In genomic region chr11:126343051-126343450, GRCh38 we compare ENCODE assay signal across 26 cellular contexts. TPM values are rescaled to one million over a fixed set of nuclear protein-coding genes. Genes with fewer than 3 reads are reported as not detected.
DNase-seq lines count a peak whose midpoint lies in the region; ATAC-seq, FAIRE-seq and TF ChIP-seq lines count a peak whose summit lies in the region.
"Had no signal": no experiment of that assay in that cellular context is flagged by ENCODE, and none has a peak within 500 bp of the region (broad histone marks: within the 10 kb centered on the region; RNA-seq: fewer than 3 reads in every experiment).

No MANE protein-coding gene starts in this region.

- no peak for TF ChIP-seq POLR2A in HepG2 (IDR thresholded peaks at IDR 0.05; ENCODE audit: insufficient read depth in 1 of 2, low read depth in 2 of 2, low read length in 2 of 2)
- TF ChIP-seq POLR2A in right lobe of liver (IDR thresholded peaks at IDR 0.05), result no peak

- no peaks in the 10 kb centered on the region for H4K20me1 ChIP-seq in HepG2 (ENCODE audit: insufficient read depth, low read length)

- BruUV-seq in HepG2 (replicated peaks; lab: Mats Ljungman, UMichigan), result no TSS peak

- H3K36me3 Mint-ChIP-seq in activated CD4-positive, alpha-beta memory T cell treated with anti-CD3 and anti-CD28 coated beads, Interleukin-2, amount 10 ng/mL, durations not matched to agents 7 days and 5 days (ENCODE audit: low read depth), result peaks cover 48% of the 10 kb centered on the region

- no peak overlapping the region for H3K14ac ChIP-seq in mesenchymal stem cell (ENCODE audit: low read length in 2 of 2)

- peaks cover 35% of the 10 kb centered on the region for H3K4me1 Mint-ChIP-seq in activated CD4-positive, alpha-beta memory T cell treated with anti-CD3 and anti-CD28 coated beads, Interleukin-2, amount 10 ng/mL, durations not matched to agents 7 days and 5 days

- H3K4me3 ChIP-seq in HepG2 (replicated peaks in 1 of 3; ENCODE audit: insufficient read depth in 1 of 3, low read depth in 2 of 3, low read length in 3 of 3) (no peak overlapping the region), right lobe of liver (no peak overlapping the region), SK-N-MC (no peak overlapping the region), mesenchymal stem cell (ENCODE audit: insufficient read depth in 1 of 2, low read depth in 1 of 2, low read length in 2 of 2) (no peak overlapping the region)
- H3K4me3 ChIP-seq: BLaER1 treated with 17β-estradiol and CSF1 and Interleukin-3, amounts not matched to agents 10 nM and 100 nM had no signal

- CTCF ChIA-PET in HepG2 (lab: Yijun Ruan, JAX; ENCODE audit: low intra/inter-chr PET ratio, low total read pairs), result no interaction called here
- CTCF ChIA-PET in activated CD4-positive, alpha-beta memory T cell treated with anti-CD3 and anti-CD28 coated beads, Interleukin-2, amount 10 ng/mL, durations not matched to agents 7 days and 5 days (lab: Charles Lee), result interaction anchor here (0.7 kb wide), 1 partner anchor 28 kb away, joined by 3 read pairs; no protein-coding TSS in a partner anchor

- H3K27ac Mint-ChIP-seq in activated CD4-positive, alpha-beta memory T cell treated with anti-CD3 and anti-CD28 coated beads, Interleukin-2, amount 10 ng/mL, durations not matched to agents 7 days and 5 days, result no peak overlapping the region
- H3K27ac Mint-ChIP-seq: CD4-positive, alpha-beta T cell had no signal

- TF ChIP-seq CTCF in HepG2 (CRISPR knock-in tag; IDR thresholded peaks at IDR 0.05) (no peak), right lobe of liver (IDR thresholded peaks at IDR 0.05) (no peak)

- no peak overlapping the region for H3K4me2 ChIP-seq in HepG2 (ENCODE audit: low read depth, low read length)
- no peak overlapping the region for H3K4me2 ChIP-seq in mesenchymal stem cell (ENCODE audit: low read length, poor library complexity, severe bottlenecking)

- TF ChIP-seq EP300 in HepG2 (IDR thresholded peaks at IDR 0.05; ENCODE audit: low read depth in 2 of 2, low read length in 2 of 2), result no peak
- TF ChIP-seq EP300 in HepG2 (CRISPR knock-in tag; IDR thresholded peaks at IDR 0.05; ENCODE audit: borderline replicate concordance), result no peak

- intact Hi-C loops in HepG2 (cut with micrococcal nuclease; ENCODE audit: unreplicated experiment), result no loop called here
- intact Hi-C loops in right lobe of liver (cut with DNase I), result no loop called here

- 95% methylated on average over 16 of the region's 16 CpGs for WGBS in HepG2 (ENCODE audit: low lambda C conversion rate)
- WGBS in right lobe of liver (ENCODE audit: insufficient coverage, low coverage, low lambda C conversion rate, missing lambda C conversion rate), result 94% methylated on average over 9 of the region's 16 CpGs
- 96% methylated on average over 15 of the region's 16 CpGs for WGBS in mesenchymal stem cell

- H3K9me3 ChIP-seq in HepG2 (ENCODE audit: low read length) (no peaks in the 10 kb centered on the region), right lobe of liver (no peaks in the 10 kb centered on the region), SK-N-MC (ENCODE audit: low read depth, low read length) (no peaks in the 10 kb centered on the region), mesenchymal stem cell (ENCODE audit: control insufficient read depth, low read length) (no peaks in the 10 kb centered on the region)
- H3K9me3 ChIP-seq: BLaER1 treated with 17β-estradiol and CSF1 and Interleukin-3, amounts not matched to agents 10 nM and 100 nM had no signal

- no peak overlapping the region for H3K4me3 Mint-ChIP-seq in activated CD4-positive, alpha-beta memory T cell treated with anti-CD3 and anti-CD28 coated beads, Interleukin-2, amount 10 ng/mL, durations not matched to agents 7 days and 5 days
- H3K4me3 Mint-ChIP-seq: CD4-positive, alpha-beta T cell had no signal

- no peak overlapping the region for H2BK120ac ChIP-seq in mesenchymal stem cell (ENCODE audit: low read depth, low read length)

- no peak overlapping the region for H3K27ac ChIP-seq in HepG2 (ENCODE audit: extremely low read length, insufficient read depth, low read length)
- H3K27ac ChIP-seq in right lobe of liver, result no peak overlapping the region
- peak overlapping the region; percentile 58 for H3K27ac ChIP-seq in SK-N-MC
- H3K27ac ChIP-seq in mesenchymal stem cell (ENCODE audit: low read length, poor library complexity, severe bottlenecking), result no peak overlapping the region

- no peaks in the 10 kb centered on the region for H3K9me3 Mint-ChIP-seq in activated CD4-positive, alpha-beta memory T cell treated with anti-CD3 and anti-CD28 coated beads, Interleukin-2, amount 10 ng/mL, durations not matched to agents 7 days and 5 days
- H3K9me3 Mint-ChIP-seq: CD4-positive, alpha-beta T cell had no signal

- H2BK12ac ChIP-seq in mesenchymal stem cell (ENCODE audit: low read length in 2 of 2), result no peak overlapping the region

- DNase-seq in HepG2 (ENCODE audit: low spot score) (no peak), right lobe of liver (no peak), SK-N-MC (ENCODE audit: low read depth, low spot score) (no peak), mesenchymal stem cell (no peak), SW480 (ENCODE audit: low spot score) (no peak)
- DNase-seq in activated CD4-positive, alpha-beta memory T cell treated with anti-CD3 and anti-CD28 coated beads, Interleukin-2, amount 10 ng/mL, durations not matched to agents 7 days and 5 days, result no peak
- DNase-seq: AML-193; CD4-positive, alpha-beta T cell; DMS53; KBM-7; MV-4-11; NCI-H1105; NCI-H1436 treated with DMSO at 0.1 percent for 48 hours; NCI-H187 treated with DMSO at 0.1 percent for 48 hours; NCI-H2107; NCI-H446 treated with DMSO at 0.1 percent for 48 hours; NCI-H526; NCI-H82; NK-92 treated with Interleukin-12 subunit alpha and Interleukin-12 subunit beta, amount 100 ng/mL, for 24 hours; PC-3; SHP77 had no signal

- no peak for TF ChIP-seq RAD21 in HepG2 (CRISPR knock-in tag; IDR thresholded peaks at IDR 0.05)

- no peak overlapping the region for H4K91ac ChIP-seq in mesenchymal stem cell (ENCODE audit: low read length)

- no peaks in the 10 kb centered on the region for H3K79me2 ChIP-seq in HepG2 (ENCODE audit: insufficient read depth, low read length)

- no peak for FAIRE-seq in HepG2 (lab: Jason Lieb, UNC)
- FAIRE-seq: A204.1, G401.6, H54 had no signal

- H3K4ac ChIP-seq in mesenchymal stem cell (ENCODE audit: low read depth in 1 of 2, low read length in 2 of 2), result no peak overlapping the region

- in situ Hi-C loops in HepG2 (cut with HindIII; ENCODE audit: extremely low pct_ligation_motif_present, low pct_unique_long_range_greater_than_20kb), result no loop called here

- H3K18ac ChIP-seq in mesenchymal stem cell (ENCODE audit: low read depth in 1 of 2, low read length in 2 of 2), result no peak overlapping the region

- H3K9ac ChIP-seq in HepG2 (ENCODE audit: insufficient read depth, low read depth, low read length) (no peak overlapping the region), SK-N-MC (ENCODE audit: insufficient read length) (no peak overlapping the region), mesenchymal stem cell (ENCODE audit: low read length) (no peak overlapping the region)
- H3K9ac ChIP-seq: BLaER1 treated with 17β-estradiol and CSF1 and Interleukin-3, amounts not matched to agents 10 nM and 100 nM had no signal

- no peak overlapping the region for H4K8ac ChIP-seq in mesenchymal stem cell (ENCODE audit: low read length)

- no peak overlapping the region for H2AK5ac ChIP-seq in mesenchymal stem cell (ENCODE audit: low read length, severe bottlenecking)

- H3K36me3 ChIP-seq in HepG2 (replicated peaks in 1 of 2; ENCODE audit: control insufficient read depth in 1 of 2, insufficient read depth in 2 of 2, low read length in 2 of 2) (peaks cover 15 to 36% of the 10 kb centered on the region in 2 experiments; a peak in 4 of 5 replicates), right lobe of liver (peaks cover 0 to 63% (median 29%) of the 10 kb centered on the region in 4 donors), SK-N-MC (ENCODE audit: insufficient read depth, low read length) (peaks cover 6% of the 10 kb centered on the region; the same call in 1 of the 2 replicates), mesenchymal stem cell (ENCODE audit: control insufficient read depth in 1 of 2, insufficient read depth in 2 of 2, low read depth in 1 of 2, low read length in 2 of 2) (peaks cover 33 to 43% of the 10 kb centered on the region in 2 experiments)

- ATAC-seq in HepG2, result no peak
- no peak for ATAC-seq in right lobe of liver
- no peak for ATAC-seq in esophagus mucosa
- ATAC-seq: PC-3 had no signal

- peak overlapping the region; percentile 65 for H2BK15ac ChIP-seq in mesenchymal stem cell (ENCODE audit: low read depth, poor library complexity, severe bottlenecking)

- no peaks in the 10 kb centered on the region for H3K27me3 Mint-ChIP-seq in activated CD4-positive, alpha-beta memory T cell treated with anti-CD3 and anti-CD28 coated beads, Interleukin-2, amount 10 ng/mL, durations not matched to agents 7 days and 5 days
- H3K27me3 Mint-ChIP-seq: CD4-positive, alpha-beta T cell had no signal

- POLR2A ChIA-PET in HepG2 (lab: Yijun Ruan, JAX), result interaction anchor here (0.7 kb wide), 1 partner anchor 10 kb away, joined by 5 read pairs; no protein-coding TSS in a partner anchor
- POLR2A ChIA-PET in activated CD4-positive, alpha-beta memory T cell treated with anti-CD3 and anti-CD28 coated beads, Interleukin-2, amount 10 ng/mL, durations not matched to agents 7 days and 5 days (lab: Charles Lee), result interaction anchor here (3.7 kb wide), 1 partner anchor 12 kb away, joined by 24 read pairs; the partner anchor contains the start of gene ST3GAL4

- H3K79me1 ChIP-seq in mesenchymal stem cell (replicated peaks; ENCODE audit: low read length, poor library complexity, severe bottlenecking), result peaks cover 9% of the 10 kb centered on the region

- no peak overlapping the region for H2BK5ac ChIP-seq in mesenchymal stem cell (ENCODE audit: low read depth, low read length, poor library complexity, severe bottlenecking)

- H3K27me3 ChIP-seq in HepG2 (ENCODE audit: control insufficient read depth in 1 of 2, insufficient read depth in 2 of 2, low read length in 2 of 2), result no peaks in the 10 kb centered on the region
- H3K27me3 ChIP-seq in right lobe of liver, result no peaks in the 10 kb centered on the region
- H3K27me3 ChIP-seq in mesenchymal stem cell (ENCODE audit: control insufficient read depth in 1 of 2, insufficient read depth in 1 of 2, low read length in 2 of 2), result no peaks in the 10 kb centered on the region
- H3K27me3 ChIP-seq: BLaER1 treated with 17β-estradiol and CSF1 and Interleukin-3, amounts not matched to agents 10 nM and 100 nM had no signal

- H3K4me1 ChIP-seq in HepG2 (ENCODE audit: insufficient read depth, low read length), result peaks cover 7% of the 10 kb centered on the region
- no peaks in the 10 kb centered on the region for H3K4me1 ChIP-seq in right lobe of liver
- peaks cover 24% of the 10 kb centered on the region for H3K4me1 ChIP-seq in mesenchymal stem cell (ENCODE audit: control insufficient read depth, insufficient read depth, low read depth, low read length)

- H2AFZ ChIP-seq in HepG2 (ENCODE audit: low read length), result no peak overlapping the region
- no peak overlapping the region for H2AFZ ChIP-seq in mesenchymal stem cell (ENCODE audit: low read depth, low read length)

- no peak overlapping the region for H3K23ac ChIP-seq in mesenchymal stem cell (ENCODE audit: low read length in 2 of 2)

RNA-seq across cellular contexts. Expression of gene ST3GAL4, which starts 12.4 kb away (rescaled TPM):
- total RNA-seq in HepG2 (2016; rRNA removed; fragmentation: Illumina TruSeq; extraction: Trizol), result 7.4 and 13.3 TPM in 2 replicates
- total RNA-seq in HepG2 (2016; cell fraction: cytosol; rRNA removed; fragmentation: Illumina TruSeq; extraction: Trizol; ENCODE audit: low read depth), result 26.0 and 28.4 TPM in 2 replicates
- 6.5 and 14.0 TPM in 2 replicates for total RNA-seq in HepG2 (2016; cell fraction: insoluble cytoplasmic fraction; rRNA removed; fragmentation: Illumina TruSeq; extraction: Trizol)
- 29.9 and 31.6 TPM in 2 replicates for total RNA-seq in HepG2 (2016; cell fraction: membrane; rRNA removed; fragmentation: Illumina TruSeq; extraction: Trizol)
- total RNA-seq in HepG2 (2016; cell fraction: nucleus; rRNA removed; fragmentation: Illumina TruSeq; extraction: Trizol), result 10.2 and 12.2 TPM in 2 replicates
- polyA plus RNA-seq in HepG2 (2011; rRNA removed), result 9.1 and 12.5 TPM in 2 replicates
- 8.8 and 9.2 TPM in 2 replicates for polyA plus RNA-seq in HepG2 (2011; cell fraction: cytosol; rRNA removed)
- polyA plus RNA-seq in HepG2 (2011; cell fraction: nucleus; rRNA removed), result 15.0 and 15.5 TPM in 2 replicates
- 7.8 and 8.2 TPM in 2 replicates for polyA plus RNA-seq in HepG2 (2012)
- 22.6 and 26.2 TPM in 2 replicates for polyA plus RNA-seq in HepG2 (2016; cell fraction: cytosol; fragmentation: Illumina TruSeq; extraction: Trizol; ENCODE audit: low read depth)
- polyA plus RNA-seq in HepG2 (2016; cell fraction: insoluble cytoplasmic fraction; fragmentation: Illumina TruSeq; extraction: Trizol; ENCODE audit: low read depth), result 7.6 and 9.2 TPM in 2 replicates
- polyA plus RNA-seq in HepG2 (2016; cell fraction: membrane; fragmentation: Illumina TruSeq; extraction: Trizol; ENCODE audit: low read depth), result 26.9 and 30.2 TPM in 2 replicates
- 24.7 and 27.7 TPM in 2 replicates for polyA plus RNA-seq in HepG2 (2016; cell fraction: nucleus; fragmentation: Illumina TruSeq; extraction: Trizol; ENCODE audit: insufficient read depth, low read depth)
- 17.0 and 116 TPM in 2 replicates for polyA minus RNA-seq in HepG2 (2011; rRNA and poly(A)+ RNA removed; ENCODE audit: low replicate concordance)
- 3.8 and 4.3 TPM in 2 replicates for polyA minus RNA-seq in HepG2 (2011; cell fraction: cytosol; rRNA and poly(A)+ RNA removed)
- 5.8 and 7.1 TPM in 2 replicates for polyA minus RNA-seq in HepG2 (2011; cell fraction: nucleus; rRNA and poly(A)+ RNA removed)
- 10 to 100 TPM in 4 of 6 experiments, 1 to 10 TPM in 2; 7.0 to 25.6 (median 17.5) TPM for total RNA-seq in right lobe of liver
- polyA plus RNA-seq in mesenchymal stem cell (2013, experiment 1 of 2), result 11.1 TPM
- 11.5 TPM for polyA plus RNA-seq in mesenchymal stem cell (2013, experiment 2 of 2)
- 54.2 TPM for total RNA-seq in esophagus mucosa
- total RNA-seq in activated CD4-positive, alpha-beta memory T cell treated with anti-CD3 and anti-CD28 coated beads, Interleukin-2, amount 10 ng/mL, durations not matched to agents 7 days and 5 days, result 1 to 10 TPM; 7.4 to 8.5 TPM

RNA-seq across cellular contexts. Expression of gene DCPS, which starts 39.2 kb away (rescaled TPM):
- total RNA-seq in HepG2 (2016; rRNA removed; fragmentation: Illumina TruSeq; extraction: Trizol) (21.9 and 24.1 TPM in 2 replicates), right lobe of liver (10 to 100 TPM; 12.6 to 65.2 (median 21.9) TPM), esophagus mucosa (17.4 TPM)
- total RNA-seq in HepG2 (2016; cell fraction: cytosol; rRNA removed; fragmentation: Illumina TruSeq; extraction: Trizol; ENCODE audit: low read depth), result 4.3 and 4.6 TPM in 2 replicates
- 20.7 and 23.2 TPM in 2 replicates for total RNA-seq in HepG2 (2016; cell fraction: insoluble cytoplasmic fraction; rRNA removed; fragmentation: Illumina TruSeq; extraction: Trizol)
- 6.0 and 8.2 TPM in 2 replicates for total RNA-seq in HepG2 (2016; cell fraction: membrane; rRNA removed; fragmentation: Illumina TruSeq; extraction: Trizol)
- total RNA-seq in HepG2 (2016; cell fraction: nucleus; rRNA removed; fragmentation: Illumina TruSeq; extraction: Trizol), result 10.8 and 11.7 TPM in 2 replicates
- 20.7 and 22.5 TPM in 2 replicates for polyA plus RNA-seq in HepG2 (2011; rRNA removed)
- polyA plus RNA-seq in HepG2 (2011; cell fraction: cytosol; rRNA removed), result 25.0 and 33.9 TPM in 2 replicates
- 11.1 and 11.9 TPM in 2 replicates for polyA plus RNA-seq in HepG2 (2011; cell fraction: nucleus; rRNA removed)
- polyA plus RNA-seq in HepG2 (2012), result 12.9 and 13.5 TPM in 2 replicates
- polyA plus RNA-seq in HepG2 (2016; cell fraction: cytosol; fragmentation: Illumina TruSeq; extraction: Trizol; ENCODE audit: low read depth), result 4.1 and 4.3 TPM in 2 replicates
- polyA plus RNA-seq in HepG2 (2016; cell fraction: insoluble cytoplasmic fraction; fragmentation: Illumina TruSeq; extraction: Trizol; ENCODE audit: low read depth), result 29.3 and 35.5 TPM in 2 replicates
- polyA plus RNA-seq in HepG2 (2016; cell fraction: membrane; fragmentation: Illumina TruSeq; extraction: Trizol; ENCODE audit: low read depth), result 5.8 and 6.4 TPM in 2 replicates
- polyA plus RNA-seq in HepG2 (2016; cell fraction: nucleus; fragmentation: Illumina TruSeq; extraction: Trizol; ENCODE audit: insufficient read depth, low read depth), result 15.1 and 15.2 TPM in 2 replicates
- polyA minus RNA-seq in HepG2 (2011; rRNA and poly(A)+ RNA removed; ENCODE audit: low replicate concordance), result 16.9 and 47.3 TPM in 2 replicates
- polyA minus RNA-seq in HepG2 (2011; cell fraction: cytosol; rRNA and poly(A)+ RNA removed), result 5.5 and 10.6 TPM in 2 replicates
- polyA minus RNA-seq in HepG2 (2011; cell fraction: nucleus; rRNA and poly(A)+ RNA removed), result 7.1 and 7.6 TPM in 2 replicates
- 13.0 TPM for polyA plus RNA-seq in mesenchymal stem cell (2013, experiment 1 of 2)
- polyA plus RNA-seq in mesenchymal stem cell (2013, experiment 2 of 2), result 12.5 TPM
- total RNA-seq in activated CD4-positive, alpha-beta memory T cell treated with anti-CD3 and anti-CD28 coated beads, Interleukin-2, amount 10 ng/mL, durations not matched to agents 7 days and 5 days, result 10 to 100 TPM; 34.5 to 35.8 TPM
